8 cellular contexts compared by ENCODE assay signal in the genomic region with DNA sequence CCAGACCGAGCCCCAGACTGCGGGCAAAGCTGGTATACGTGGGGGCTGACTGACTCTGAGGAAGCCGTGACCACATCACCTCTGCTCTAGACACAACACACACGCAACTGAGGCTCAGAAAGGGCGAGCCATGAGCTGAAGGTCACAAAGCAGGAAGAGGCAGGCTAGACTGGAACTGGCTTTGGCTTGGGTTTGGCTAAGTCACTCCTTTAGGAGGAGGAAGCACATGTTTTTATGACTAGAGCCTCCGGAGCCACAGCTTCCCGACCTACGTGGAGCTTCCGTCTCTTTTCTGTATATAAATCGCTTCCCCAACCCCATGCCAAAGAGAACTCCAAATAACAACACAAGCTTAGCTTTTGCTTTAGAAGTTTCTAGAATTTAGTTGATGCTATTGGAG. TPM values are rescaled to one million over a fixed set of nuclear protein-coding genes. Genes with fewer than 3 reads are reported as not detected.
DNase-seq lines count a peak whose midpoint lies in the region; ATAC-seq and TF ChIP-seq lines count a peak whose summit lies in the region.

No MANE protein-coding gene starts in this region.

- DNase-seq in T-helper 17 cell (peak in 2 of 3 donors; percentile 33 to 59), dermis microvascular lymphatic vessel endothelial cell (ENCODE audit: low read depth in 2 of 2) (peak; percentile 95 to 100), MM.1S (no peak), GM10266 (ENCODE audit: extremely low spot score) (no peak)
- no peak for DNase-seq in natural killer cell treated with Interleukin-12 subunit alpha and Interleukin-12 subunit beta and Interleukin-15 and Interleukin-18, amount 100 ng/mL, for 72 hours (ENCODE audit: low spot score)

- H3K4me1 Mint-ChIP-seq in T-helper 17 cell: peaks cover 66% of the 10 kb centered on the region
- peaks cover 24 to 35% of the 10 kb centered on the region in 2 donors for H3K4me1 Mint-ChIP-seq in natural killer cell treated with Interleukin-12 subunit alpha and Interleukin-12 subunit beta and Interleukin-15 and Interleukin-18, amount 100 ng/mL, for 72 hours (ENCODE audit: low read depth in 2 of 2)

- H3K9me2 ChIP-seq in MM.1S (replicated peaks; ENCODE audit: insufficient read depth, low read length): no peaks in the 10 kb centered on the region

- peak overlapping the region in 6 of 11 experiments; percentile 25 to 68 (median 56); a peak in 10 of 22 replicates for H3K27ac ChIP-seq in BLaER1 treated with 17β-estradiol and CSF1 and Interleukin-3, amounts not matched to agents 10 nM and 100 nM
- H3K27ac ChIP-seq in MM.1S (ENCODE audit: low read length): no peak overlapping the region

- no peak for TF ChIP-seq CTCF in MM.1S (IDR thresholded peaks at IDR 0.05; ENCODE audit: low read length)
- no peak for TF ChIP-seq CTCF in GM10266 (IDR thresholded peaks at IDR 0.05; ENCODE audit: control insufficient read depth, insufficient read depth, low read depth, missing control alignments)

- H2AFZ ChIP-seq in MM.1S (ENCODE audit: low read length): no peak overlapping the region

- H4K20me1 ChIP-seq in BLaER1 treated with 17β-estradiol and CSF1 and Interleukin-3, amounts not matched to agents 10 nM and 100 nM: no peaks in the 10 kb centered on the region
- no peaks in the 10 kb centered on the region for H4K20me1 ChIP-seq in MM.1S (ENCODE audit: insufficient read depth, low read length)

- H3F3A ChIP-seq in MM.1S (ENCODE audit: insufficient read depth, low read length): no peaks in the 10 kb centered on the region

- no peaks in the 10 kb centered on the region for H3K9me3 Mint-ChIP-seq in natural killer cell treated with Interleukin-12 subunit alpha and Interleukin-12 subunit beta and Interleukin-15 and Interleukin-18, amount 100 ng/mL, for 72 hours

- no peaks in the 10 kb centered on the region for H3K9me3 ChIP-seq in BLaER1 treated with 17β-estradiol and CSF1 and Interleukin-3, amounts not matched to agents 10 nM and 100 nM (replicated peaks in 1 of 11)
- H3K9me3 ChIP-seq in T-helper 17 cell (ENCODE audit: control insufficient read depth, low read length, poor library complexity, severe bottlenecking) (no peaks in the 10 kb centered on the region), MM.1S (replicated peaks; ENCODE audit: insufficient read depth, low read length) (no peaks in the 10 kb centered on the region)

- no peak overlapping the region for H3K4me3 ChIP-seq in BLaER1 treated with 17β-estradiol and CSF1 and Interleukin-3, amounts not matched to agents 10 nM and 100 nM
- H3K4me3 ChIP-seq in MM.1S (ENCODE audit: low read length): no peak overlapping the region

- H3K27me3 ChIP-seq in BLaER1 treated with 17β-estradiol and CSF1 and Interleukin-3, amounts not matched to agents 10 nM and 100 nM: no peaks in the 10 kb centered on the region
- H3K27me3 ChIP-seq in MM.1S (replicated peaks; ENCODE audit: insufficient read depth, low read length): peaks cover 95% of the 10 kb centered on the region

- ATAC-seq in T-helper 17 cell (peak; percentile 46), GM19463 (IDR thresholded peaks at IDR 0.05; ENCODE audit: unreplicated experiment) (no peak), HG03354 (IDR thresholded peaks at IDR 0.05; ENCODE audit: poor library complexity, severe bottlenecking, unreplicated experiment) (no peak)
- ATAC-seq in natural killer cell treated with Interleukin-12 subunit alpha and Interleukin-12 subunit beta and Interleukin-15 and Interleukin-18, amount 100 ng/mL, for 72 hours: peak; percentile 60 to 66

- peaks cover 27 to 99% (median 68%) of the 10 kb centered on the region in 10 experiments for H3K4me1 ChIP-seq in BLaER1 treated with 17β-estradiol and CSF1 and Interleukin-3, amounts not matched to agents 10 nM and 100 nM
- H3K4me1 ChIP-seq in MM.1S (ENCODE audit: low read length): no peaks in the 10 kb centered on the region

- peaks cover 15% of the 10 kb centered on the region for H3K27me3 Mint-ChIP-seq in T-helper 17 cell
- H3K27me3 Mint-ChIP-seq in natural killer cell treated with Interleukin-12 subunit alpha and Interleukin-12 subunit beta and Interleukin-15 and Interleukin-18, amount 100 ng/mL, for 72 hours: peaks cover 6 to 32% of the 10 kb centered on the region in 2 donors

- H3K27ac Mint-ChIP-seq in T-helper 17 cell: peak overlapping the region; percentile 77
- H3K27ac Mint-ChIP-seq in natural killer cell treated with Interleukin-12 subunit alpha and Interleukin-12 subunit beta and Interleukin-15 and Interleukin-18, amount 100 ng/mL, for 72 hours: peak overlapping the region in 1 of 2 donors; percentile 6

- peak overlapping the region in 2 of 11 experiments; percentile 13 to 30; a peak in 1 of 22 replicates for H3K9ac ChIP-seq in BLaER1 treated with 17β-estradiol and CSF1 and Interleukin-3, amounts not matched to agents 10 nM and 100 nM
- H3K9ac ChIP-seq in MM.1S (ENCODE audit: low read length): no peak overlapping the region

- peak overlapping the region in 7 of 11 experiments; percentile 7 to 72 (median 60); a peak in 12 of 22 replicates for H3K4me2 ChIP-seq in BLaER1 treated with 17β-estradiol and CSF1 and Interleukin-3, amounts not matched to agents 10 nM and 100 nM
- H3K4me2 ChIP-seq in MM.1S (ENCODE audit: low read depth, low read length): no peak overlapping the region

- no peaks in the 10 kb centered on the region for H3K36me3 ChIP-seq in BLaER1 treated with 17β-estradiol and CSF1 and Interleukin-3, amounts not matched to agents 10 nM and 100 nM
- no peaks in the 10 kb centered on the region for H3K36me3 ChIP-seq in MM.1S (replicated peaks; ENCODE audit: insufficient read depth, low read length)

- H3K36me3 Mint-ChIP-seq in T-helper 17 cell (ENCODE audit: low read depth): no peaks in the 10 kb centered on the region
- H3K36me3 Mint-ChIP-seq in natural killer cell treated with Interleukin-12 subunit alpha and Interleukin-12 subunit beta and Interleukin-15 and Interleukin-18, amount 100 ng/mL, for 72 hours: no peaks in the 10 kb centered on the region

- H3K79me2 ChIP-seq in MM.1S (ENCODE audit: low read length): no peaks in the 10 kb centered on the region

- peak overlapping the region; percentile 60 for H3K4me3 Mint-ChIP-seq in T-helper 17 cell
- no peak overlapping the region for H3K4me3 Mint-ChIP-seq in natural killer cell treated with Interleukin-12 subunit alpha and Interleukin-12 subunit beta and Interleukin-15 and Interleukin-18, amount 100 ng/mL, for 72 hours

RNA-seq across cellular contexts. Expression of a gene that starts 48.0 kb away (rescaled TPM):
- total RNA-seq in T-helper 17 cell (10 to 100 TPM in 1 of 2 donors, 1 to 10 TPM in 1; 9.0 to 23.3 TPM), dermis microvascular lymphatic vessel endothelial cell (1.3 and 5.7 TPM in 2 replicates)
- total RNA-seq in natural killer cell treated with Interleukin-12 subunit alpha and Interleukin-12 subunit beta and Interleukin-15 and Interleukin-18, amount 100 ng/mL, for 72 hours: 1 to 10 TPM; 6.6 to 6.9 TPM

Comparison
In these comparisons a context has a peak if more than half of its experiments do, and no peak if none do; other contexts are left out.
1. ATAC-seq: peak in T-helper 17 cell (single experiment) and natural killer cell treated with Interleukin-12 subunit alpha and Interleukin-12 subunit beta and Interleukin-15 and Interleukin-18, amount 100 ng/mL, for 72 hours (2 of 2); none in GM19463 (single experiment) and HG03354 (single experiment).
2. DNase-seq: peak in T-helper 17 cell (2 of 3) and dermis microvascular lymphatic vessel endothelial cell (2 of 2); none in natural killer cell treated with Interleukin-12 subunit alpha and Interleukin-12 subunit beta and Interleukin-15 and Interleukin-18, amount 100 ng/mL, for 72 hours (single experiment), MM.1S (single experiment) and GM10266 (single experiment).